ENCODE assay signal across 8 cellular contexts in the genomic region with DNA sequence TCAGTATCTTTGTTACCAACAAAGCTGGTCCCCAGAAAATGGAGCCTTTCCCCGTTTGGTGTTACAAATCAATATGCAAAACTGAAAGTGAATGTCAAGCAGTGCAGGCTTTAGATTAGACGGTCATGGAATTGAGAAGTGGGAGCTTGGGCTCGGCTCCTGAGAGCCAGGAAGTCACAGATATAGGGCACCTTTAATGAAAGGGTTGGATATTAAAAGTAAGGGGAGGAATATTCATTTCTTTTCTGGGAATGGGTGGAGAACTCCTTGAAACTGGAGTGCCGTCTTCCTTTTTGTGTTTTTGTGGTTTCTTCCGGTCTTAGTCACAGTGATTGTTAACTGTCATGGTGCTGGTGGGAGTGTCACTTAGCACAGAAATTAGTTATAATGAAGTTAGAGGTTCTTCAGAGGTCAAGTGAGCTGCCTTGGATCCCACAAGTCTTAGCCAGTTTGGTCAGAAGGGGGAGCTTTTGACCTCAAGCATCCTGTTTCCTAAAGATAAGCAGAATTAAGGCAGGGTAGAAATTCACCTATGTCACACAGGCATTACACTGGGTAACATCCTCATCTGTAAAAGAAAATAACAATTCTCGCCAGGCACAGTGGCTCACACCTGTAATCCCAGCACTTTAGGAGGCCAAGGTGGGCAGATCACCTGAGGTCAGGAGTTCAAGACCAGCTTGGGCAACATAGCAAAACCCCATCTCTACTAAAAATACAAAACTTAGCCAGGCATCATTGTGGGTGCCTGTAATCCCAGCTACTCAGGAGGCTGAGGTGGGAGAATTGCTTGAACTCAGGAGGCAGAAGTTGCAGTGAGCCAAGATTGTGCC. TPM values are rescaled to one million over a fixed set of nuclear protein-coding genes. Genes with fewer than 3 reads are reported as not detected.
A peak's percentile ranks its signal among the peaks of the same experiment; 100 is the strongest.
DNase-seq lines count a peak whose midpoint lies in the region; ATAC-seq lines count a peak whose summit lies in the region.

No MANE protein-coding gene starts in this region.

- H3K27ac ChIP-seq in cingulate gyrus (ENCODE audit: low read depth, low read length), result peak overlapping the region; percentile 77

- DNase-seq in activated T-cell treated with anti-CD3 and anti-CD28 coated beads for 48 hours (ENCODE audit: low read depth), result peak; percentile 48
- no peak for DNase-seq in activated T-cell treated with anti-CD3 and anti-CD28 coated beads for 4 hours
- DNase-seq in T-helper 2 cell, result peak in 3 of 5 experiments; percentile 38 to 97 (median 64)
- peak; percentile 45 for DNase-seq in myocyte (ENCODE audit: low read depth)
- DNase-seq in HPDE6-E6E7 (ENCODE audit: extremely low spot score), result no peak
- no peak for DNase-seq in NCI-H748 treated with DMSO at 0.1 percent for 48 hours (lab: John Stamatoyannopoulos, UW)

- peak; percentile 48 for ATAC-seq in HG03342 (IDR thresholded peaks at IDR 0.05; ENCODE audit: unreplicated experiment)

RNA-seq across cellular contexts. Expression of gene EIF1, which starts 9.6 kb away (rescaled TPM):
- 78.1 and 112 TPM in 2 replicates for total RNA-seq in myocyte
- 1,247 TPM for polyA plus RNA-seq in myocyte (2012)

RNA-seq across cellular contexts. Expression of gene GAST, which starts 33.0 kb away (rescaled TPM):
- total RNA-seq in myocyte, result not detected in 2 replicates
- polyA plus RNA-seq in myocyte (2012), result not detected

RNA-seq across cellular contexts. Expression of gene KRT17, which starts 54.7 kb away (rescaled TPM):
- 0.32 and 2.4 TPM in 2 replicates for total RNA-seq in myocyte
- polyA plus RNA-seq in myocyte (2012), result 9.9 TPM

RNA-seq across cellular contexts. Expression of gene HAP1, which starts 55.3 kb away (rescaled TPM):
- 0.16 TPM in 1 of 2 replicates, not detected in the other for total RNA-seq in myocyte
- 0.01 TPM for polyA plus RNA-seq in myocyte (2012)

Comparison
In these comparisons a context has a peak if more than half of its experiments do, and no peak if none do; other contexts are left out.
1. DNase-seq: peak in activated T-cell treated with anti-CD3 and anti-CD28 coated beads for 48 hours (single experiment), T-helper 2 cell (3 of 5) and myocyte (single experiment); none in activated T-cell treated with anti-CD3 and anti-CD28 coated beads for 4 hours (single experiment), HPDE6-E6E7 (single experiment) and NCI-H748 treated with DMSO at 0.1 percent for 48 hours (single experiment).